9 cellular contexts compared by ENCODE assay signal in genomic region chr3:61637088-61638051, GRCh38.
DNase-seq lines count a peak whose midpoint lies in the region; ATAC-seq lines count a peak whose summit lies in the region.
"Had no signal": no experiment of that assay in that cellular context is flagged by ENCODE, and none has a peak within 500 bp of the region (broad histone marks: within the 10 kb centered on the region; RNA-seq: fewer than 3 reads in every experiment).

No MANE protein-coding gene starts in this region.

- peaks cover 3% of the 10 kb centered on the region for H3K9me3 Mint-ChIP-seq in activated CD8-positive, alpha-beta memory T cell treated with anti-CD3 and anti-CD28 coated beads, Interleukin-2, amount 10 ng/mL, durations not matched to agents 7 days and 5 days (ENCODE audit: low read depth)

- H3K36me3 ChIP-seq in HAP-1 (replicated peaks) (no peaks in the 10 kb centered on the region; the same call in 1 of the 2 replicates), mesodermal cell (ENCODE audit: control insufficient read depth, insufficient read depth, low read length) (peaks cover 6% of the 10 kb centered on the region)

- no peaks in the 10 kb centered on the region for H3K36me3 Mint-ChIP-seq in activated CD8-positive, alpha-beta memory T cell treated with anti-CD3 and anti-CD28 coated beads, Interleukin-2, amount 10 ng/mL, durations not matched to agents 7 days and 5 days

- H3K4me1 ChIP-seq in HAP-1 (peaks cover 17% of the 10 kb centered on the region), mesodermal cell (ENCODE audit: control insufficient read depth, insufficient read depth, low read length, poor library complexity, severe bottlenecking) (no peaks in the 10 kb centered on the region)

- no peaks in the 10 kb centered on the region for H3K4me1 Mint-ChIP-seq in activated CD8-positive, alpha-beta memory T cell treated with anti-CD3 and anti-CD28 coated beads, Interleukin-2, amount 10 ng/mL, durations not matched to agents 7 days and 5 days

- no peak for ATAC-seq in activated CD8-positive, alpha-beta memory T cell treated with anti-CD3 and anti-CD28 coated beads, Interleukin-2, amount 10 ng/mL, durations not matched to agents 7 days and 5 days

- H3K4me3 ChIP-seq in HAP-1 (no peak overlapping the region), mesodermal cell (ENCODE audit: extremely low read depth, insufficient read depth, low read length, poor library complexity, severe bottlenecking) (no peak overlapping the region)

- no peak overlapping the region for H3K4me3 Mint-ChIP-seq in activated CD8-positive, alpha-beta memory T cell treated with anti-CD3 and anti-CD28 coated beads, Interleukin-2, amount 10 ng/mL, durations not matched to agents 7 days and 5 days
- H3K4me3 Mint-ChIP-seq: neural crest cell had no signal

- H3K9me3 ChIP-seq in HAP-1, result no peaks in the 10 kb centered on the region; the same call in 1 of the 2 replicates
- peaks cover 6% of the 10 kb centered on the region for H3K9me3 ChIP-seq in mesodermal cell (ENCODE audit: control insufficient read depth, low read length)

- CTCF ChIA-PET in activated CD8-positive, alpha-beta memory T cell treated with anti-CD3 and anti-CD28 coated beads, Interleukin-2, amount 10 ng/mL, durations not matched to agents 7 days and 5 days (lab: Charles Lee), result no interaction called here

- no peak overlapping the region for H3K27ac Mint-ChIP-seq in activated CD8-positive, alpha-beta memory T cell treated with anti-CD3 and anti-CD28 coated beads, Interleukin-2, amount 10 ng/mL, durations not matched to agents 7 days and 5 days

- in situ Hi-C loops in HAP-1 (cut with MboI; ENCODE audit: low sequenced_read_pairs), result no loop called here

- H3K27me3 Mint-ChIP-seq in activated CD8-positive, alpha-beta memory T cell treated with anti-CD3 and anti-CD28 coated beads, Interleukin-2, amount 10 ng/mL, durations not matched to agents 7 days and 5 days, result no peaks in the 10 kb centered on the region

- no peaks in the 10 kb centered on the region for H3K27me3 ChIP-seq in HAP-1 (ENCODE audit: low read depth)

- peak overlapping the region; percentile 80 for H3K27ac ChIP-seq in mesodermal cell (ENCODE audit: low read depth, low read length, severe bottlenecking)

- WGBS in mesodermal cell (ENCODE audit: insufficient coverage in 2 of 2), 2 experiments, result 86 to 90% methylated on average over 8 to 9 of the region's 16 CpGs

- DNase-seq in EL, result peak; percentile 55
- DNase-seq in HAP-1 (ENCODE audit: low spot score in 2 of 2), result peak; percentile 16 to 37
- peak; percentile 44 for DNase-seq in RPMI7951 (ENCODE audit: low read depth)
- DNase-seq in activated CD8-positive, alpha-beta memory T cell treated with anti-CD3 and anti-CD28 coated beads, Interleukin-2, amount 10 ng/mL, durations not matched to agents 7 days and 5 days, result no peak
- no peak for DNase-seq in mesenteric fat pad (ENCODE audit: low spot score)
- DNase-seq in globus pallidus (ENCODE audit: low spot score), result no peak
- no peak for DNase-seq in SK-N-DZ (ENCODE audit: low spot score)

Comparison
In these comparisons a context has a peak if more than half of its experiments do, and no peak if none do; other contexts are left out.
1. DNase-seq: peak in EL (single experiment), HAP-1 (2 of 2) and RPMI7951 (single experiment); none in activated CD8-positive, alpha-beta memory T cell treated with anti-CD3 and anti-CD28 coated beads, Interleukin-2, amount 10 ng/mL, durations not matched to agents 7 days and 5 days (single experiment), mesenteric fat pad (single experiment), globus pallidus (single experiment) and SK-N-DZ (single experiment).